Comparison of ENCODE assay signal across 25 cellular contexts in the genomic region with DNA sequence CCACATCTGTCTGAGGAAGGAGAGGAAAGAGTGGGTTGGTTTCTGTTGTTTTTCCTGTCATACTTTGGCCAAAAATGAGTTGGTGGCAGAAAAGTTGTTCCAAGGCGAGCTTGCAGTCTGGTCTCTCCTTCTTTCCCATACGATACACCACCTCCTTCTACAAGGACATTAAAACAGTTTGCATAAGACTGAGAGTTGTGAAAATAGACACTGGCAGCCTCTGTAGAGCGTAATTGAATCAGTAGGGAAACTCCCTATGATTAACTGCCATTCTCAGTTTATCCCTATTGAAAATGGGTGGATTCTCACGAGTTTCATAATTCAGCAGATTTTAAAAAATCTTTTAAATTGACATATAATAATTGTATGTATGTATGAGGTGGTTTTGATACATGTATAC. TPM values are rescaled to one million over a fixed set of nuclear protein-coding genes. Genes with fewer than 3 reads are reported as not detected.
DNase-seq lines count a peak whose midpoint lies in the region; ATAC-seq, FAIRE-seq and TF ChIP-seq lines count a peak whose summit lies in the region.
"Had no signal": no experiment of that assay in that cellular context is flagged by ENCODE, and none has a peak within 500 bp of the region (broad histone marks: within the 10 kb centered on the region; RNA-seq: fewer than 3 reads in every experiment).

No MANE protein-coding gene starts in this region.

- H3K9ac ChIP-seq in OCI-LY3 (ENCODE audit: low read length) (no peak overlapping the region), K562 (ENCODE audit: insufficient read depth in 1 of 2, low read depth in 2 of 2, low read length in 2 of 2) (no peak overlapping the region)

- no peak overlapping the region for H3K27ac ChIP-seq in OCI-LY3 (ENCODE audit: low read length)
- no peak overlapping the region for H3K27ac ChIP-seq in K562 (ENCODE audit: extremely low read depth, low read depth, low read length)
- peak overlapping the region in 16 of 21 experiments; percentile 4 to 85 (median 62) for H3K27ac ChIP-seq in skin epidermis
- peak overlapping the region in 1 of 10 donors; percentile 8 for H3K27ac ChIP-seq in heart right ventricle
- peak overlapping the region in 2 of 4 donors; percentile 22 to 40 for H3K27ac ChIP-seq in esophagus squamous epithelium
- H3K27ac ChIP-seq in gastrocnemius medialis = peak overlapping the region in 1 of 4 donors; percentile 9
- H3K27ac ChIP-seq: Peyer's patch, SJCRH30, VCaP had no signal

- peaks cover 20% of the 10 kb centered on the region for H3K4me1 Mint-ChIP-seq in activated naive CD4-positive, alpha-beta T cell treated with anti-CD3 and anti-CD28 coated beads, Interleukin-2, amount 10 ng/mL, durations not matched to agents 7 days and 5 days

- H2AFZ ChIP-seq in OCI-LY3 (ENCODE audit: low read depth, low read length) (peak overlapping the region; percentile 46; the same call in 1 of the 2 replicates), K562 (ENCODE audit: low read depth, low read length) (peak overlapping the region; percentile 61)

- ATAC-seq in activated naive CD4-positive, alpha-beta T cell treated with anti-CD3 and anti-CD28 coated beads, Interleukin-2, amount 50 U/mL, for 72 hours = peak; percentile 66 to 67
- ATAC-seq in K562 (no peak), heart right ventricle (no peak), gastrocnemius medialis (no peak)
- ATAC-seq: left lobe of liver had no signal

- H3K9me3 ChIP-seq in OCI-LY3 (ENCODE audit: insufficient read depth, low read length) (no peaks in the 10 kb centered on the region), K562 (replicated peaks; ENCODE audit: control insufficient read depth, insufficient read depth, low read depth, low read length) (no peaks in the 10 kb centered on the region), heart right ventricle (no peaks in the 10 kb centered on the region), esophagus squamous epithelium (no peaks in the 10 kb centered on the region), gastrocnemius medialis (no peaks in the 10 kb centered on the region)
- H3K9me3 ChIP-seq: Peyer's patch, SJCRH30 had no signal

- peaks cover 6 to 7% of the 10 kb centered on the region in 2 donors for H3K36me3 Mint-ChIP-seq in activated naive CD4-positive, alpha-beta T cell treated with anti-CD3 and anti-CD28 coated beads, Interleukin-2, amount 50 U/mL, for 72 hours
- no peaks in the 10 kb centered on the region for H3K36me3 Mint-ChIP-seq in activated naive CD4-positive, alpha-beta T cell treated with anti-CD3 and anti-CD28 coated beads, Interleukin-2, amount 10 ng/mL, durations not matched to agents 7 days and 5 days
- H3K36me3 Mint-ChIP-seq: brain had no signal

- no peak for FAIRE-seq in K562 (lab: Jason Lieb, UNC)
- FAIRE-seq: GM12892, small intestine had no signal

- H3K4me3 Mint-ChIP-seq in activated naive CD4-positive, alpha-beta T cell treated with anti-CD3 and anti-CD28 coated beads, Interleukin-2, amount 10 ng/mL, durations not matched to agents 7 days and 5 days = no peak overlapping the region
- H3K4me3 Mint-ChIP-seq: endodermal cell; T-helper 1 cell treated with Interleukin-12 subunit alpha and Interleukin-12 subunit beta and Interleukin-4 antibody, amounts not matched to agents 30 μg/mL and 1 μg/mL, for 36 hours had no signal

- no peak overlapping the region; the same call in 1 of the 2 replicates for H3K4me3 ChIP-seq in OCI-LY3 (ENCODE audit: low read length)
- no peak overlapping the region for H3K4me3 ChIP-seq in K562
- H3K4me3 ChIP-seq in skin epidermis = no peak overlapping the region
- no peak overlapping the region for H3K4me3 ChIP-seq in heart right ventricle
- H3K4me3 ChIP-seq in esophagus squamous epithelium = no peak overlapping the region
- no peak overlapping the region for H3K4me3 ChIP-seq in gastrocnemius medialis
- H3K4me3 ChIP-seq: coronary artery, Peyer's patch, SJCRH30 had no signal

- POLR2A ChIA-PET in K562 (lab: Yijun Ruan, JAX) = interaction anchor here (0.6 kb wide), 1 partner anchor 15 kb away, joined by 3 read pairs; no protein-coding TSS in a partner anchor

- H3K4me1 ChIP-seq in OCI-LY3 (ENCODE audit: low read length) (peaks cover 17% of the 10 kb centered on the region), K562 (replicated peaks in 1 of 2; ENCODE audit: control insufficient read depth in 2 of 2, insufficient read depth in 2 of 2, low read length in 2 of 2) (peaks cover 6 to 10% of the 10 kb centered on the region in 2 experiments; a peak in 3 of 5 replicates), heart right ventricle (peaks cover 3 to 25% (median 14%) of the 10 kb centered on the region in 9 donors), esophagus squamous epithelium (peaks cover 0 to 26% (median 17%) of the 10 kb centered on the region in 3 donors), gastrocnemius medialis (peaks cover 24 to 26% of the 10 kb centered on the region in 2 donors)

- H3K79me2 ChIP-seq in OCI-LY3 (ENCODE audit: low read length) (peaks cover 14% of the 10 kb centered on the region), K562 (ENCODE audit: control insufficient read depth, insufficient read depth, low read length) (peaks cover 14% of the 10 kb centered on the region)

- peaks cover 17% of the 10 kb centered on the region; the same call in 1 of the 2 replicates for H3K27me3 ChIP-seq in OCI-LY3 (ENCODE audit: low read depth, low read length)
- no peaks in the 10 kb centered on the region for H3K27me3 ChIP-seq in K562 (ENCODE audit: control insufficient read depth in 2 of 2, insufficient read depth in 2 of 2, low read length in 2 of 2)
- H3K27me3 ChIP-seq in heart right ventricle = no peaks in the 10 kb centered on the region
- H3K27me3 ChIP-seq in esophagus squamous epithelium = no peaks in the 10 kb centered on the region
- no peaks in the 10 kb centered on the region for H3K27me3 ChIP-seq in gastrocnemius medialis
- H3K27me3 ChIP-seq: Peyer's patch, SJCRH30 had no signal

- no peaks in the 10 kb centered on the region for H3K9me3 Mint-ChIP-seq in activated naive CD4-positive, alpha-beta T cell treated with anti-CD3 and anti-CD28 coated beads, Interleukin-2, amount 50 U/mL, for 72 hours
- H3K9me3 Mint-ChIP-seq in activated naive CD4-positive, alpha-beta T cell treated with anti-CD3 and anti-CD28 coated beads, Interleukin-2, amount 10 ng/mL, durations not matched to agents 7 days and 5 days = no peaks in the 10 kb centered on the region
- H3K9me3 Mint-ChIP-seq: endodermal cell; neural crest cell; T-helper 1 cell treated with Interleukin-12 subunit alpha and Interleukin-12 subunit beta and Interleukin-4 antibody, amounts not matched to agents 30 μg/mL and 1 μg/mL, for 36 hours had no signal

- TF ChIP-seq CTCF in OCI-LY3 (IDR thresholded peaks at IDR 0.05; ENCODE audit: low read depth, low read length) (no peak), K562 (IDR thresholded peaks at IDR 0.05 in 2 of 3, conservative IDR thresholded peaks at IDR 0.05 in 1 of 3; ENCODE audit: insufficient read depth in 2 of 3, low read depth in 1 of 3, low read length in 3 of 3) (no peak), heart right ventricle (IDR thresholded peaks at IDR 0.05) (no peak), esophagus squamous epithelium (IDR thresholded peaks at IDR 0.05) (no peak), gastrocnemius medialis (IDR thresholded peaks at IDR 0.05 in 4 of 5, conservative IDR thresholded peaks at IDR 0.05 in 1 of 5) (no peak)

- H3K27me3 Mint-ChIP-seq in activated naive CD4-positive, alpha-beta T cell treated with anti-CD3 and anti-CD28 coated beads, Interleukin-2, amount 10 ng/mL, durations not matched to agents 7 days and 5 days = peaks cover 38% of the 10 kb centered on the region

- BruUV-seq in K562 (replicated peaks; lab: Mats Ljungman, UMichigan) = no TSS peak

- in situ Hi-C loops in K562 (cut with MboI) (no loop called here), gastrocnemius medialis (cut with MboI; ENCODE audit: low sequenced_read_pairs in 4 of 4) (loop anchor here (5.0 to 25.0 kb wide), 5 partner anchors 432 to 862 kb away; a partner anchor contains a TSS)

- TF ChIP-seq EP300 in K562 (IDR thresholded peaks at IDR 0.05; ENCODE audit: low read length) = no peak

- intact Hi-C loops in K562 (cut with micrococcal nuclease) = no loop called here
- intact Hi-C loops in heart right ventricle (cut with DNase I) = loop anchor here in 2 of 10 donors (10.0 kb wide), 2 partner anchors 769 to 839 kb away; a partner anchor contains a TSS
- intact Hi-C loops in esophagus squamous epithelium (cut with DNase I) = no loop called here
- intact Hi-C loops in gastrocnemius medialis (cut with DNase I; ENCODE audit: low total_unique reads) = loop anchor here (2.0 kb wide), 1 partner anchor 431 kb away; no protein-coding TSS in a partner anchor

- H4K20me1 ChIP-seq in OCI-LY3 (ENCODE audit: insufficient read depth, low read length) (0 out of 2 replicates have a peak, but pooled peaks cover 3% of the 10 kb centered on the region), K562 (replicated peaks; ENCODE audit: control insufficient read depth, insufficient read depth, low read length) (no peaks in the 10 kb centered on the region)

- H3K4me2 ChIP-seq in OCI-LY3 (ENCODE audit: low read length) = peak overlapping the region; percentile 25
- H3K4me2 ChIP-seq in K562 (ENCODE audit: insufficient read depth, low read length) = 0 out of 2 replicates have a peak overlapping the region, but pooled peaks have one; percentile 16

- WGBS in K562 (ENCODE audit: insufficient coverage, low coverage, missing lambda C conversion rate) = 41% methylated on average over 4 of the region's 4 CpGs
- 38 to 62% methylated on average over 4 of the region's 4 CpGs for WGBS in heart right ventricle, 2 donors
- WGBS in esophagus squamous epithelium, 2 donors = 19 to 37% methylated on average over 4 of the region's 4 CpGs

- DNase-seq in activated naive CD4-positive, alpha-beta T cell treated with anti-CD3 and anti-CD28 coated beads, Interleukin-2, amount 50 U/mL, for 72 hours (ENCODE audit: low spot score in 2 of 2) = no peak
- no peak for DNase-seq in activated naive CD4-positive, alpha-beta T cell treated with anti-CD3 and anti-CD28 coated beads, Interleukin-2, amount 10 ng/mL, durations not matched to agents 7 days and 5 days
- DNase-seq in K562 (ENCODE audit: extremely low read depth in 1 of 4, low spot score in 3 of 4) = no peak
- no peak for DNase-seq in heart right ventricle
- no peak for DNase-seq in esophagus squamous epithelium (lab: John Stamatoyannopoulos, UW)
- no peak for DNase-seq in gastrocnemius medialis
- DNase-seq: activated gamma-delta T cell, endodermal cell, H7, midbrain, MV-4-11, NCI-H187 treated with DMSO at 0.1 percent for 48 hours, NCI-H446, Peyer's patch, SJCRH30, small intestine had no signal

- no peak for TF ChIP-seq RAD21 in K562 (CRISPR knock-in tag; conservative IDR thresholded peaks at IDR 0.05 in 1 of 2, IDR thresholded peaks at IDR 0.05 in 1 of 2)

- H3K27ac Mint-ChIP-seq in activated naive CD4-positive, alpha-beta T cell treated with anti-CD3 and anti-CD28 coated beads, Interleukin-2, amount 50 U/mL, for 72 hours = peak overlapping the region; percentile 19 to 69
- H3K27ac Mint-ChIP-seq in activated naive CD4-positive, alpha-beta T cell treated with anti-CD3 and anti-CD28 coated beads, Interleukin-2, amount 10 ng/mL, durations not matched to agents 7 days and 5 days = no peak overlapping the region
- H3K27ac Mint-ChIP-seq: endodermal cell; T-helper 1 cell treated with Interleukin-12 subunit alpha and Interleukin-12 subunit beta and Interleukin-4 antibody, amounts not matched to agents 30 μg/mL and 1 μg/mL, for 36 hours had no signal

- H3K9me1 ChIP-seq in K562 (ENCODE audit: control insufficient read depth, insufficient read depth, low read length) = no peaks in the 10 kb centered on the region

- H3K36me3 ChIP-seq in OCI-LY3 (replicated peaks; ENCODE audit: low read depth, low read length) (no peaks in the 10 kb centered on the region), K562 (ENCODE audit: control insufficient read depth, insufficient read depth, low read length) (0 out of 3 replicates have a peak, but pooled peaks cover 5% of the 10 kb centered on the region), heart right ventricle (no peaks in the 10 kb centered on the region), esophagus squamous epithelium (no peaks in the 10 kb centered on the region), gastrocnemius medialis (no peaks in the 10 kb centered on the region)
- H3K36me3 ChIP-seq: Peyer's patch, SJCRH30 had no signal

- TF ChIP-seq POLR2A in K562 (conservative IDR thresholded peaks at IDR 0.05) = no peak
- no peak for TF ChIP-seq POLR2A in esophagus squamous epithelium (IDR thresholded peaks at IDR 0.05)
- TF ChIP-seq POLR2A in gastrocnemius medialis (IDR thresholded peaks at IDR 0.05) = no peak

- CTCF ChIA-PET in activated naive CD4-positive, alpha-beta T cell treated with anti-CD3 and anti-CD28 coated beads, Interleukin-2, amount 10 ng/mL, durations not matched to agents 7 days and 5 days (lab: Charles Lee) = interaction anchor here (1.1 to 5.0 kb wide), 2 partner anchors 11 to 595 kb away, joined by 6 to 20 read pairs; a partner anchor contains a TSS
- CTCF ChIA-PET in K562 (lab: Yijun Ruan, JAX; ENCODE audit: low intra/inter-chr PET ratio) = no interaction called here

RNA-seq across cellular contexts. Expression of a gene that starts 3.7 kb away (rescaled TPM):
- 10 to 100 TPM; 40.0 to 42.9 TPM for total RNA-seq in activated naive CD4-positive, alpha-beta T cell treated with anti-CD3 and anti-CD28 coated beads, Interleukin-2, amount 50 U/mL, for 72 hours
- 63.6 and 106 TPM in 2 replicates for total RNA-seq in K562 (2011; cell fraction: chromatin; rRNA removed; ENCODE audit: low replicate concordance)
- 56.9 and 58.4 TPM in 2 replicates for total RNA-seq in K562 (2011; cell fraction: nucleolus; rRNA removed)
- total RNA-seq in K562 (2011; cell fraction: nucleoplasm; rRNA removed) = 51.1 and 71.5 TPM in 2 replicates
- total RNA-seq in K562 (2014; rRNA removed) (45.4 and 59.8 TPM in 2 replicates), K562 (2014; rRNA removed; fragmentation: Illumina TruSeq; extraction: Trizol) (56.5 and 59.8 TPM in 2 replicates), K562 (2015; rRNA removed; fragmentation: Illumina TruSeq; extraction: Trizol) (68.4 and 73.7 TPM in 2 replicates), K562 (2021) (35.2 and 37.9 TPM in 2 replicates), heart right ventricle (10 to 100 TPM; 11.9 to 22.1 (median 18.9) TPM), esophagus squamous epithelium (10 to 100 TPM; 25.6 to 42.0 (median 30.4) TPM), gastrocnemius medialis (10 to 100 TPM; 23.2 to 38.4 (median 28.0) TPM)
- polyA plus RNA-seq in K562 (2011; rRNA removed) (50.5 and 55.7 TPM in 2 replicates), K562 (2014; fragmentation: Illumina TruSeq; extraction: Trizol) (49.4 and 55.5 TPM in 2 replicates), K562 (2014; fragmentation: Nextera tagmentation; extraction: Ambion mirVana) (10 to 100 TPM; 14.9 to 23.0 TPM), K562 (2014; rRNA removed) (39.5 and 46.7 TPM in 2 replicates), heart right ventricle (10 to 100 TPM; 11.3 to 17.9 TPM)
- polyA plus RNA-seq in K562 (2011; cell fraction: cytosol; rRNA removed) = 21.2 and 29.8 TPM in 2 replicates
- 58.3 and 70.1 TPM in 2 replicates for polyA plus RNA-seq in K562 (2011; cell fraction: nucleus; rRNA removed)
- 21.9 and 36.2 TPM in 2 replicates for polyA plus RNA-seq in K562 (2012)
- polyA minus RNA-seq in K562 (2011; rRNA and poly(A)+ RNA removed) = 71.0 and 90.5 TPM in 2 replicates
- 29.7 and 38.5 TPM in 2 replicates for polyA minus RNA-seq in K562 (2011; cell fraction: cytosol; rRNA and poly(A)+ RNA removed)
- 41.5 and 62.8 TPM in 2 replicates for polyA minus RNA-seq in K562 (2011; cell fraction: nucleus; rRNA and poly(A)+ RNA removed)

RNA-seq across cellular contexts. Expression of a gene that starts 10.0 kb away (rescaled TPM):
- total RNA-seq in activated naive CD4-positive, alpha-beta T cell treated with anti-CD3 and anti-CD28 coated beads, Interleukin-2, amount 50 U/mL, for 72 hours = 1 to 10 TPM; 3.5 to 6.8 TPM
- total RNA-seq in K562 (2011; cell fraction: chromatin; rRNA removed; ENCODE audit: low replicate concordance) = 1.8 TPM in 1 of 2 replicates, not detected in the other
- 1.1 and 2.3 TPM in 2 replicates for total RNA-seq in K562 (2011; cell fraction: nucleolus; rRNA removed)
- 0.46 and 0.73 TPM in 2 replicates for total RNA-seq in K562 (2011; cell fraction: nucleoplasm; rRNA removed)
- total RNA-seq in K562 (2014; rRNA removed) = 0.45 and 0.54 TPM in 2 replicates
- 0.16 and 0.18 TPM in 2 replicates for total RNA-seq in K562 (2014; rRNA removed; fragmentation: Illumina TruSeq; extraction: Trizol)
- 0.07 and 0.15 TPM in 2 replicates for total RNA-seq in K562 (2015; rRNA removed; fragmentation: Illumina TruSeq; extraction: Trizol)
- total RNA-seq in K562 (2021) = 0.74 and 1.2 TPM in 2 replicates
- 0.60 and 0.61 TPM in 2 replicates for polyA plus RNA-seq in K562 (2011; rRNA removed)
- polyA plus RNA-seq in K562 (2011; cell fraction: cytosol; rRNA removed) = 0.69 and 3.2 TPM in 2 replicates
- polyA plus RNA-seq in K562 (2011; cell fraction: nucleus; rRNA removed) = 2.0 and 5.0 TPM in 2 replicates
- polyA plus RNA-seq in K562 (2012) = 1.0 and 1.5 TPM in 2 replicates
- 0.18 and 0.21 TPM in 2 replicates for polyA plus RNA-seq in K562 (2014; fragmentation: Illumina TruSeq; extraction: Trizol)
- polyA plus RNA-seq in K562 (2014; fragmentation: Nextera tagmentation; extraction: Ambion mirVana) = under 1 TPM; 0.03 to 0.04 TPM
- polyA plus RNA-seq in K562 (2014; rRNA removed) = 0.56 and 0.76 TPM in 2 replicates
- 0.15 and 0.28 TPM in 2 replicates for polyA minus RNA-seq in K562 (2011; rRNA and poly(A)+ RNA removed)
- polyA minus RNA-seq in K562 (2011; cell fraction: cytosol; rRNA and poly(A)+ RNA removed) = 0.55 and 1.0 TPM in 2 replicates
- polyA minus RNA-seq in K562 (2011; cell fraction: nucleus; rRNA and poly(A)+ RNA removed) = 1.3 and 1.7 TPM in 2 replicates
- 10 to 100 TPM in 9 of 10 donors, 1 to 10 TPM in 1; 9.2 to 61.7 (median 19.8) TPM for total RNA-seq in heart right ventricle
- polyA plus RNA-seq in heart right ventricle = 10 to 100 TPM in 1 of 2 donors, 1 to 10 TPM in 1; 8.9 to 15.4 TPM
- 10 to 100 TPM; 20.2 to 33.6 (median 31.9) TPM for total RNA-seq in esophagus squamous epithelium
- total RNA-seq in gastrocnemius medialis = 1 to 10 TPM; 2.7 to 4.8 (median 4.3) TPM

RNA-seq across cellular contexts. Expression of a gene that starts 42.5 kb away (rescaled TPM):
- 10 to 100 TPM in 1 of 2 donors, 1 to 10 TPM in 1; 1.6 to 10.7 TPM for total RNA-seq in activated naive CD4-positive, alpha-beta T cell treated with anti-CD3 and anti-CD28 coated beads, Interleukin-2, amount 50 U/mL, for 72 hours
- total RNA-seq in K562 (2011; cell fraction: chromatin; rRNA removed; ENCODE audit: low replicate concordance) = 57.1 and 107 TPM in 2 replicates
- total RNA-seq in K562 (2011; cell fraction: nucleolus; rRNA removed) = 59.7 and 67.4 TPM in 2 replicates
- total RNA-seq in K562 (2011; cell fraction: nucleoplasm; rRNA removed) = 57.2 and 61.1 TPM in 2 replicates
- total RNA-seq in K562 (2014; rRNA removed) (13.1 and 13.8 TPM in 2 replicates), K562 (2014; rRNA removed; fragmentation: Illumina TruSeq; extraction: Trizol) (6.0 and 7.2 TPM in 2 replicates), K562 (2015; rRNA removed; fragmentation: Illumina TruSeq; extraction: Trizol) (7.5 TPM in 2 replicates), K562 (2021) (16.9 and 18.1 TPM in 2 replicates), heart right ventricle (1 to 10 TPM; 3.1 to 9.5 (median 4.5) TPM), esophagus squamous epithelium (10 to 100 TPM in 1 of 4 donors, 1 to 10 TPM in 3; 4.7 to 11.9 (median 7.6) TPM), gastrocnemius medialis (1 to 10 TPM; 3.0 to 5.4 (median 3.1) TPM)
- polyA plus RNA-seq in K562 (2011; rRNA removed) (13.5 and 14.5 TPM in 2 replicates), K562 (2014; fragmentation: Illumina TruSeq; extraction: Trizol) (11.3 and 12.4 TPM in 2 replicates), K562 (2014; fragmentation: Nextera tagmentation; extraction: Ambion mirVana) (1 to 10 TPM in 1 of 2 experiments, under 1 TPM in 1; 0.53 to 1.7 TPM), K562 (2014; rRNA removed) (15.5 and 16.2 TPM in 2 replicates), heart right ventricle (10 to 100 TPM in 1 of 2 donors, 1 to 10 TPM in 1; 8.2 to 21.9 TPM)
- 11.8 and 16.3 TPM in 2 replicates for polyA plus RNA-seq in K562 (2011; cell fraction: cytosol; rRNA removed)
- 44.6 and 76.9 TPM in 2 replicates for polyA plus RNA-seq in K562 (2011; cell fraction: nucleus; rRNA removed)
- polyA plus RNA-seq in K562 (2012) = 9.8 and 17.5 TPM in 2 replicates
- 9.1 and 13.7 TPM in 2 replicates for polyA minus RNA-seq in K562 (2011; rRNA and poly(A)+ RNA removed)
- polyA minus RNA-seq in K562 (2011; cell fraction: cytosol; rRNA and poly(A)+ RNA removed) = 7.7 and 7.8 TPM in 2 replicates
- 13.4 and 18.8 TPM in 2 replicates for polyA minus RNA-seq in K562 (2011; cell fraction: nucleus; rRNA and poly(A)+ RNA removed)

Comparison
In these comparisons a context has a peak if more than half of its experiments do, and no peak if none do; other contexts are left out.
1. ATAC-seq: peak in activated naive CD4-positive, alpha-beta T cell treated with anti-CD3 and anti-CD28 coated beads, Interleukin-2, amount 50 U/mL, for 72 hours (2 of 2); none in K562 (single experiment), heart right ventricle (0 of 8) and gastrocnemius medialis (0 of 2).
2. H3K27ac ChIP-seq: peak in skin epidermis (16 of 21); none in OCI-LY3 (single experiment) and K562 (single experiment).